Comparison of ENCODE assay signal across 14 cellular contexts in the genomic region with DNA sequence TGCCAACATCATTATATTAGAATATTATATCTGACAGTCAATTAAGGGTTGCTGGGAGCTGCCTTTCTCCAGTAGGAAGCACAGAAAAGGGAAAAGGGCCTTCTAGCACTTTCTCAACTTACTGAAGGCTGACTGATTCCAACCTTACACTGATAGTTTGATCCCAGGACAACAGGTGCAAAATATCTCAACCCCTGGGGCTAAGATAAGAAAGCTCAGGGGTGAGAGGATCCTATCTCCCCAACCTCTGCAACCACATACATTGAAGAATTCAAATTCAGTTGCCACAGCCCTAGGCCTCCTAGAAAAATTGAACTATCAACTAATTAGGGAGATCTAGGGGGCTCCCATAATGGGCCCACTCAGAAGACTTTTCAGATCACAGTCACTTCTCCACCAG.
A peak's percentile ranks its signal among the peaks of the same experiment; 100 is the strongest.
DNase-seq lines count a peak whose midpoint lies in the region; ATAC-seq and TF ChIP-seq lines count a peak whose summit lies in the region.
"Had no signal": no experiment of that assay in that cellular context is flagged by ENCODE, and none has a peak within 500 bp of the region (broad histone marks: within the 10 kb centered on the region; RNA-seq: fewer than 3 reads in every experiment).

No MANE protein-coding gene starts in this region.

- no peak for TF ChIP-seq CTCF in lower lobe of right lung (IDR thresholded peaks at IDR 0.05)

- CTCF ChIA-PET in CD8-positive, alpha-beta memory T cell (lab: Charles Lee), result no interaction called here

- no peak overlapping the region for H3K4me3 ChIP-seq in CD8-positive, alpha-beta memory T cell (ENCODE audit: low read length)
- no peak overlapping the region for H3K4me3 ChIP-seq in lower lobe of right lung
- H3K4me3 ChIP-seq: BLaER1 treated with 17β-estradiol and CSF1 and Interleukin-3, amounts not matched to agents 10 nM and 100 nM had no signal

- DNase-seq in activated naive CD4-positive, alpha-beta T cell (lab: John Stamatoyannopoulos, UW), result no peak
- DNase-seq in immature natural killer cell, result no peak
- no peak for DNase-seq in natural killer cell treated with Interleukin-12 subunit alpha and Interleukin-12 subunit beta and Interleukin-15 and Interleukin-18, amount 100 ng/mL, for 72 hours (ENCODE audit: low spot score)
- DNase-seq in CD8-positive, alpha-beta memory T cell, result no peak
- no peak for DNase-seq in epidermal melanocyte (ENCODE audit: insufficient read length, low spot score)
- no peak for DNase-seq in lower lobe of right lung
- DNase-seq: CD8-positive, alpha-beta T cell; DMS 273 treated with DMSO at 0.1 percent for 48 hours; DND-41; EL; H9 had no signal

- POLR2A ChIA-PET in CD8-positive, alpha-beta memory T cell (lab: Charles Lee), result no interaction called here

- ATAC-seq in natural killer cell treated with Interleukin-12 subunit alpha and Interleukin-12 subunit beta and Interleukin-15 and Interleukin-18, amount 100 ng/mL, for 72 hours, result no peak
- no peak for ATAC-seq in lower lobe of right lung
- ATAC-seq: CD8-positive, alpha-beta T cell had no signal

- H3K27me3 Mint-ChIP-seq in activated naive CD4-positive, alpha-beta T cell treated with anti-CD3 and anti-CD28 coated beads, Interleukin-2, amount 50 U/mL, for 24 hours, result no peaks in the 10 kb centered on the region
- peaks cover 0 to 2% (median 1%) of the 10 kb centered on the region in 3 donors for H3K27me3 Mint-ChIP-seq in immature natural killer cell (ENCODE audit: low read depth in 3 of 3)
- H3K27me3 Mint-ChIP-seq in natural killer cell treated with Interleukin-12 subunit alpha and Interleukin-12 subunit beta and Interleukin-15 and Interleukin-18, amount 100 ng/mL, for 72 hours, result no peaks in the 10 kb centered on the region
- H3K27me3 Mint-ChIP-seq in CD8-positive, alpha-beta memory T cell, result peaks cover 0 to 3% of the 10 kb centered on the region in 2 donors

- no peaks in the 10 kb centered on the region for H3K4me1 ChIP-seq in CD8-positive, alpha-beta memory T cell (ENCODE audit: insufficient read depth, low read length)
- no peaks in the 10 kb centered on the region for H3K4me1 ChIP-seq in lower lobe of right lung
- H3K4me1 ChIP-seq: BLaER1 treated with 17β-estradiol and CSF1 and Interleukin-3, amounts not matched to agents 10 nM and 100 nM had no signal

- no peaks in the 10 kb centered on the region for H3K36me3 ChIP-seq in CD8-positive, alpha-beta memory T cell (ENCODE audit: insufficient read depth, low read length)
- H3K36me3 ChIP-seq in lower lobe of right lung, result no peaks in the 10 kb centered on the region
- H3K36me3 ChIP-seq: BLaER1 treated with 17β-estradiol and CSF1 and Interleukin-3, amounts not matched to agents 10 nM and 100 nM had no signal

- H3K9me3 ChIP-seq in CD8-positive, alpha-beta memory T cell (ENCODE audit: low read length), result no peaks in the 10 kb centered on the region
- no peaks in the 10 kb centered on the region for H3K9me3 ChIP-seq in lower lobe of right lung

- H3K27ac ChIP-seq in CD8-positive, alpha-beta memory T cell (ENCODE audit: low read depth, low read length), result no peak overlapping the region
- no peak overlapping the region for H3K27ac ChIP-seq in lower lobe of right lung
- H3K27ac ChIP-seq: 22Rv1; BLaER1 treated with 17β-estradiol and CSF1 and Interleukin-3, amounts not matched to agents 10 nM and 100 nM had no signal

- H3K9me3 Mint-ChIP-seq in activated naive CD4-positive, alpha-beta T cell treated with anti-CD3 and anti-CD28 coated beads, Interleukin-2, amount 50 U/mL, for 24 hours, result no peaks in the 10 kb centered on the region
- peaks cover 0 to 2% (median 0%) of the 10 kb centered on the region in 6 donors for H3K9me3 Mint-ChIP-seq in immature natural killer cell
- H3K9me3 Mint-ChIP-seq in natural killer cell treated with Interleukin-12 subunit alpha and Interleukin-12 subunit beta and Interleukin-15 and Interleukin-18, amount 100 ng/mL, for 72 hours, result no peaks in the 10 kb centered on the region
- no peaks in the 10 kb centered on the region for H3K9me3 Mint-ChIP-seq in CD8-positive, alpha-beta memory T cell
- H3K9me3 Mint-ChIP-seq: CD8-positive, alpha-beta T cell had no signal

- H3K4me3 Mint-ChIP-seq in activated naive CD4-positive, alpha-beta T cell treated with anti-CD3 and anti-CD28 coated beads, Interleukin-2, amount 50 U/mL, for 24 hours, result peak overlapping the region; percentile 44
- peak overlapping the region; percentile 82 to 93 (median 87) for H3K4me3 Mint-ChIP-seq in immature natural killer cell
- H3K4me3 Mint-ChIP-seq in natural killer cell treated with Interleukin-12 subunit alpha and Interleukin-12 subunit beta and Interleukin-15 and Interleukin-18, amount 100 ng/mL, for 72 hours, result peak overlapping the region; percentile 63
- no peak overlapping the region for H3K4me3 Mint-ChIP-seq in CD8-positive, alpha-beta memory T cell
- H3K4me3 Mint-ChIP-seq: H9 had no signal

- peaks cover 2% of the 10 kb centered on the region for H3K36me3 Mint-ChIP-seq in activated naive CD4-positive, alpha-beta T cell treated with anti-CD3 and anti-CD28 coated beads, Interleukin-2, amount 50 U/mL, for 24 hours
- peaks cover 0 to 4% (median 0%) of the 10 kb centered on the region in 3 donors for H3K36me3 Mint-ChIP-seq in immature natural killer cell
- H3K36me3 Mint-ChIP-seq in natural killer cell treated with Interleukin-12 subunit alpha and Interleukin-12 subunit beta and Interleukin-15 and Interleukin-18, amount 100 ng/mL, for 72 hours, result no peaks in the 10 kb centered on the region
- no peaks in the 10 kb centered on the region for H3K36me3 Mint-ChIP-seq in CD8-positive, alpha-beta memory T cell
- H3K36me3 Mint-ChIP-seq: CD8-positive, alpha-beta T cell had no signal

- H3K27ac Mint-ChIP-seq in activated naive CD4-positive, alpha-beta T cell treated with anti-CD3 and anti-CD28 coated beads, Interleukin-2, amount 50 U/mL, for 24 hours, result no peak overlapping the region
- H3K27ac Mint-ChIP-seq in immature natural killer cell, result peak overlapping the region in 3 of 6 donors; percentile 54 to 84 (median 77)
- H3K27ac Mint-ChIP-seq in natural killer cell treated with Interleukin-12 subunit alpha and Interleukin-12 subunit beta and Interleukin-15 and Interleukin-18, amount 100 ng/mL, for 72 hours, result peak overlapping the region in 1 of 2 donors; percentile 69
- no peak overlapping the region for H3K27ac Mint-ChIP-seq in CD8-positive, alpha-beta memory T cell
- H3K27ac Mint-ChIP-seq: CD8-positive, alpha-beta T cell; H9 had no signal

- intact Hi-C loops in lower lobe of right lung (cut with DNase I), result loop anchor here (5.0 kb wide), 1 partner anchor 416 kb away; no protein-coding TSS in a partner anchor

- H3K4me1 Mint-ChIP-seq in activated naive CD4-positive, alpha-beta T cell treated with anti-CD3 and anti-CD28 coated beads, Interleukin-2, amount 50 U/mL, for 24 hours, result no peaks in the 10 kb centered on the region
- H3K4me1 Mint-ChIP-seq in immature natural killer cell, result peaks cover 12 to 25% of the 10 kb centered on the region in 2 donors
- no peaks in the 10 kb centered on the region for H3K4me1 Mint-ChIP-seq in natural killer cell treated with Interleukin-12 subunit alpha and Interleukin-12 subunit beta and Interleukin-15 and Interleukin-18, amount 100 ng/mL, for 72 hours (ENCODE audit: low read depth in 2 of 2)
- no peaks in the 10 kb centered on the region for H3K4me1 Mint-ChIP-seq in CD8-positive, alpha-beta memory T cell

- no peaks in the 10 kb centered on the region for H3K27me3 ChIP-seq in CD8-positive, alpha-beta memory T cell (ENCODE audit: insufficient read depth, low read length, poor library complexity, severe bottlenecking)
- H3K27me3 ChIP-seq in lower lobe of right lung (ENCODE audit: low read depth), result no peaks in the 10 kb centered on the region
- H3K27me3 ChIP-seq: BLaER1 treated with 17β-estradiol and CSF1 and Interleukin-3, amounts not matched to agents 10 nM and 100 nM had no signal

Comparison
In these comparisons a context has a peak if more than half of its experiments do, and no peak if none do; other contexts are left out.
1. H3K4me3 Mint-ChIP-seq: peak in activated naive CD4-positive, alpha-beta T cell treated with anti-CD3 and anti-CD28 coated beads, Interleukin-2, amount 50 U/mL, for 24 hours (single experiment), immature natural killer cell (5 of 5) and natural killer cell treated with Interleukin-12 subunit alpha and Interleukin-12 subunit beta and Interleukin-15 and Interleukin-18, amount 100 ng/mL, for 72 hours (single experiment); none in CD8-positive, alpha-beta memory T cell (0 of 7).